In genomic region chr5:160097981-160098380, GRCh38 we compare ENCODE assay signal across 21 cellular contexts. TPM values are rescaled to one million over a fixed set of nuclear protein-coding genes. Genes with fewer than 3 reads are reported as not detected.
DNase-seq lines count a peak whose midpoint lies in the region; ATAC-seq and TF ChIP-seq lines count a peak whose summit lies in the region.
"Had no signal": no experiment of that assay in that cellular context is flagged by ENCODE, and none has a peak within 500 bp of the region (broad histone marks: within the 10 kb centered on the region; RNA-seq: fewer than 3 reads in every experiment).

No MANE protein-coding gene starts in this region.

- no peak overlapping the region for H3K27ac ChIP-seq in mammary epithelial cell (ENCODE audit: insufficient read depth, low read depth, low read length)
- H3K27ac ChIP-seq in Panc1 (ENCODE audit: low read length) = no peak overlapping the region
- H3K27ac ChIP-seq in urinary bladder (ENCODE audit: low read depth) = peak overlapping the region; percentile 59
- H3K27ac ChIP-seq: 22Rv1 had no signal

- H3K36me3 ChIP-seq in mammary epithelial cell (ENCODE audit: insufficient read depth, low read length) = peaks cover 21% of the 10 kb centered on the region
- H3K36me3 ChIP-seq in Panc1 (ENCODE audit: control insufficient read depth, insufficient read depth, low read length) = peaks cover 10% of the 10 kb centered on the region
- peaks cover 3% of the 10 kb centered on the region for H3K36me3 ChIP-seq in urinary bladder (ENCODE audit: insufficient read depth)

- BruUV-seq in MCF 10A (replicated peaks; lab: Mats Ljungman, UMichigan) (no TSS peak), mammary epithelial cell (replicated peaks; lab: Mats Ljungman, UMichigan) (no TSS peak), Panc1 (replicated peaks; lab: Mats Ljungman, UMichigan) (TSS peak; percentile 34)

- peak; percentile 37 for DNase-seq in MCF 10A (ENCODE audit: unreplicated experiment)
- DNase-seq in mammary epithelial cell = no peak
- no peak for DNase-seq in Panc1 (ENCODE audit: low read depth, low spot score)
- DNase-seq in fibroblast of pulmonary artery (ENCODE audit: low read depth) = peak; percentile 46
- no peak for DNase-seq in GM20000 (ENCODE audit: low spot score)
- no peak for DNase-seq in NCI-H1048 (lab: John Stamatoyannopoulos, UW)
- DNase-seq: activated CD4-positive, alpha-beta memory T cell treated with anti-CD3 and anti-CD28 coated beads, Interleukin-2, amount 10 ng/mL, durations not matched to agents 7 days and 5 days; activated T-cell treated with anti-CD3 and anti-CD28 coated beads, Interleukin-2, amount 50 U/mL, for 48 hours; CD8-positive, alpha-beta T cell; cerebellar nuclear complex; naive thymus-derived CD4-positive, alpha-beta T cell; NCI-H2029; NCI-H510A treated with DMSO at 0.1 percent for 48 hours; spleen; stimulated activated naive CD4-positive, alpha-beta T cell; SW 1271 had no signal

- H2AFZ ChIP-seq in mammary epithelial cell (ENCODE audit: low read depth, low read length) = no peak overlapping the region

- dilution Hi-C loops in mammary epithelial cell (cut with HindIII; ENCODE audit: low sequenced_read_pairs) = no loop called here

- H3K4me1 ChIP-seq in mammary epithelial cell (ENCODE audit: insufficient read depth, low read length) (no peaks in the 10 kb centered on the region), Panc1 (ENCODE audit: control insufficient read depth, insufficient read depth, low read length) (no peaks in the 10 kb centered on the region), urinary bladder (ENCODE audit: insufficient read depth) (no peaks in the 10 kb centered on the region)

- peaks cover 52% of the 10 kb centered on the region for H3K79me2 ChIP-seq in mammary epithelial cell (ENCODE audit: insufficient read depth, low read length)

- H3K4me2 ChIP-seq in mammary epithelial cell (ENCODE audit: insufficient read depth, low read depth, low read length) = no peak overlapping the region

- no peak overlapping the region for H3K4me3 Mint-ChIP-seq in MCF 10A (ENCODE audit: unreplicated experiment)
- H3K4me3 Mint-ChIP-seq: activated CD4-positive, alpha-beta memory T cell treated with anti-CD3 and anti-CD28 coated beads, Interleukin-2, amount 10 ng/mL, durations not matched to agents 7 days and 5 days; CD8-positive, alpha-beta T cell; naive thymus-derived CD4-positive, alpha-beta T cell; type B pancreatic cell had no signal

- H3K27me3 ChIP-seq in mammary epithelial cell (ENCODE audit: insufficient read depth, low read length) = no peaks in the 10 kb centered on the region
- H3K27me3 ChIP-seq in Panc1 (ENCODE audit: control insufficient read depth, insufficient read depth, low read length) = no peaks in the 10 kb centered on the region
- H3K27me3 ChIP-seq: spleen had no signal

- H3K4me3 ChIP-seq in mammary epithelial cell (replicated peaks in 1 of 3; ENCODE audit: insufficient read depth in 1 of 3, low read depth in 2 of 3, low read length in 3 of 3) = no peak overlapping the region
- no peak overlapping the region for H3K4me3 ChIP-seq in Panc1 (ENCODE audit: low read depth in 2 of 2, low read length in 2 of 2)
- no peak overlapping the region for H3K4me3 ChIP-seq in fibroblast of pulmonary artery (replicated peaks; ENCODE audit: low read depth, low read length)
- H3K4me3 ChIP-seq in urinary bladder (ENCODE audit: low read depth, low read length) = no peak overlapping the region
- H3K4me3 ChIP-seq: spleen had no signal

- POLR2A ChIA-PET in MCF 10A (lab: Yijun Ruan, JAX) = interaction anchor here (0.7 kb wide), 1 partner anchor 202 kb away, joined by 4 read pairs; no protein-coding TSS in a partner anchor
- POLR2A ChIA-PET in Panc1 (lab: Charles Lee) = no interaction called here

- peaks cover 45% of the 10 kb centered on the region for H3K36me3 Mint-ChIP-seq in MCF 10A (ENCODE audit: insufficient read depth, unreplicated experiment)

- no peaks in the 10 kb centered on the region for H3K9me3 Mint-ChIP-seq in MCF 10A (ENCODE audit: unreplicated experiment)
- H3K9me3 Mint-ChIP-seq: activated CD4-positive, alpha-beta memory T cell treated with anti-CD3 and anti-CD28 coated beads, Interleukin-2, amount 10 ng/mL, durations not matched to agents 7 days and 5 days; CD8-positive, alpha-beta T cell; naive thymus-derived CD4-positive, alpha-beta T cell; type B pancreatic cell had no signal

- TF ChIP-seq CTCF in MCF 10A (IDR thresholded peaks at IDR 0.05; ENCODE audit: unreplicated experiment) (no peak), mammary epithelial cell (conservative IDR thresholded peaks at IDR 0.05 in 1 of 2, IDR thresholded peaks at IDR 0.05 in 1 of 2; ENCODE audit: extremely low read depth in 1 of 2, insufficient read depth in 1 of 2, low read depth in 1 of 2, low read length in 2 of 2) (no peak), Panc1 (IDR thresholded peaks at IDR 0.05) (no peak), fibroblast of pulmonary artery (IDR thresholded peaks at IDR 0.05; ENCODE audit: low read length, missing control alignments) (no peak), GM20000 (IDR thresholded peaks at IDR 0.05; ENCODE audit: extremely low read depth, missing control alignments) (no peak)

- no peaks in the 10 kb centered on the region for H4K20me1 ChIP-seq in mammary epithelial cell (ENCODE audit: insufficient read depth, low read length)

- CTCF ChIA-PET in MCF 10A (lab: Yijun Ruan, JAX) = interaction anchor here (0.6 to 1.5 kb wide), 2 partner anchors 17 to 180 kb away, joined by 3 to 8 read pairs; no protein-coding TSS in a partner anchor
- CTCF ChIA-PET in mammary epithelial cell (lab: Charles Lee; ENCODE audit: low non-redundant PET) = no interaction called here
- CTCF ChIA-PET in Panc1 (lab: Charles Lee) = no interaction called here

- intact Hi-C loops in MCF 10A (cut with micrococcal nuclease) (no loop called here), mammary epithelial cell (cut with micrococcal nuclease) (no loop called here), Panc1 (cut with micrococcal nuclease; ENCODE audit: unreplicated experiment) (no loop called here)

- no peaks in the 10 kb centered on the region for H3K27me3 Mint-ChIP-seq in MCF 10A (ENCODE audit: insufficient read depth, unreplicated experiment)
- H3K27me3 Mint-ChIP-seq: activated CD4-positive, alpha-beta memory T cell treated with anti-CD3 and anti-CD28 coated beads, Interleukin-2, amount 10 ng/mL, durations not matched to agents 7 days and 5 days; naive thymus-derived CD4-positive, alpha-beta T cell; progenitor cell of endocrine pancreas; type B pancreatic cell had no signal

- WGBS in mammary epithelial cell (ENCODE audit: low coverage, missing lambda C conversion rate) = 97% methylated on average over 4 of the region's 4 CpGs
- 42% methylated on average over 4 of the region's 4 CpGs for WGBS in urinary bladder

- ATAC-seq in Panc1 = no peak
- no peak for ATAC-seq in HG02884 (IDR thresholded peaks at IDR 0.05; ENCODE audit: unreplicated experiment)
- ATAC-seq: CD8-positive, alpha-beta T cell; naive thymus-derived CD4-positive, alpha-beta T cell had no signal

- H3K9ac ChIP-seq in mammary epithelial cell (ENCODE audit: insufficient read depth, low read length) = no peak overlapping the region

- no peaks in the 10 kb centered on the region for H3K9me3 ChIP-seq in mammary epithelial cell (replicated peaks; ENCODE audit: insufficient read depth, low read length)
- no peaks in the 10 kb centered on the region for H3K9me3 ChIP-seq in Panc1 (ENCODE audit: control insufficient read depth, insufficient read depth, low read depth, low read length)
- H3K9me3 ChIP-seq: spleen had no signal

- in situ Hi-C loops in mammary epithelial cell (cut with MboI; ENCODE audit: low sequenced_read_pairs in 2 of 2) (no loop called here), Panc1 (cut with HindIII; ENCODE audit: low pct_unique_long_range_greater_than_20kb, low sequenced_read_pairs) (no loop called here)

- H3K27ac Mint-ChIP-seq in MCF 10A (ENCODE audit: low read depth, unreplicated experiment) = peak overlapping the region; percentile 60
- H3K27ac Mint-ChIP-seq: activated CD4-positive, alpha-beta memory T cell treated with anti-CD3 and anti-CD28 coated beads, Interleukin-2, amount 10 ng/mL, durations not matched to agents 7 days and 5 days; CD8-positive, alpha-beta T cell; naive thymus-derived CD4-positive, alpha-beta T cell; type B pancreatic cell had no signal

- peaks cover 6% of the 10 kb centered on the region for H3K4me1 Mint-ChIP-seq in MCF 10A (ENCODE audit: insufficient read depth, unreplicated experiment)

RNA-seq across cellular contexts. Expression of gene PWWP2A, which starts 21.3 kb away (rescaled TPM):
- total RNA-seq in MCF 10A (2022) (20.6 and 21.3 TPM in 2 replicates), mammary epithelial cell (10 to 100 TPM; 14.7 to 16.7 TPM), Panc1 (2021; ENCODE audit: unreplicated experiment) (22.6 TPM), urinary bladder (50.4 TPM)
- polyA plus RNA-seq in mammary epithelial cell (8.4 TPM), urinary bladder (12.5 TPM)
- polyA minus RNA-seq in mammary epithelial cell = 1.8 TPM
- polyA plus RNA-seq in Panc1 (2012; ENCODE audit: insufficient read length) = 10.4 TPM

Comparison
In these comparisons a context has a peak if more than half of its experiments do, and no peak if none do; other contexts are left out.
1. DNase-seq: peak in MCF 10A (single experiment) and fibroblast of pulmonary artery (single experiment); none in mammary epithelial cell (single experiment), Panc1 (single experiment), GM20000 (single experiment) and NCI-H1048 (single experiment).